Comparison of ENCODE assay signal across 8 cellular contexts in the genomic region with DNA sequence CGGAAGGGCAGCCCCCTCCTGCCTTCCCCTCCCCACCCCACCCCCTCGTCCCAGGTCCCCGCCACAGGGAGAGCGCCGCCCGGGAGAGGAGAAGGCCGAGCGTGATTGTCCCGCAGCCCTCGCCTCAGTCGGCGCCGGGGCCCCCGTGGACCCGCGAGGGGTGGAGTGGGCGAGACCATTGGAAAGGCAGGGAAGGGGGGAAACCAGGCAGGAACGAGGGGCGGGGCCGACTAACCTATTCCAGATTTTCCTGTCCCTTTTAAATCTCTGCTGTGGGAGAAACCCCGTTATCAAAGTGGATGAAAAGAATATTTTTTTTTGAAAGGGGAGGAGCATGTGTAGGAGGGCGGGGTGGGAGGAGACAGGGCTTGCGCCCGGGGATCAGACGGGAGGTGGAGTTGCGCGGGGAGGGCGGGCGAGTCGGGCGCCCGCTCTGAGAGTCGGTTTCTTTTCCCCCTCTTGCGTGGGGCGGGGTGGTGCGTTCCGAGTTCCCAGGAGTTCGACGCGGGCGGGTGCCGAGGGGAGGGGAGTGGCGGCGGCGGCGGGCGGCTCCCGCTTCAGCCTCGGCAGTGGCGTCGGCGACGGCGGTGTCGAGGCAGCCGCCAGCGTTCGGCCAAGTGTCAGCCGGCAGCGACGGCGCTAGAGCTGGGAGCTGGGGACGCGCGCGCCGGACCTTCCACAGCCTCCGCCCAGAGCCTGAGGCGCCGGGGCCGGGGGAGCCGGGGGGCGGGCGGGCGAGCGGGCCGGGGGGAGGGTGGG. TPM values are rescaled to one million over a fixed set of nuclear protein-coding genes. Genes with fewer than 3 reads are reported as not detected.
DNase-seq lines count a peak whose midpoint lies in the region; ATAC-seq and TF ChIP-seq lines count a peak whose summit lies in the region.

A gene with protein sequence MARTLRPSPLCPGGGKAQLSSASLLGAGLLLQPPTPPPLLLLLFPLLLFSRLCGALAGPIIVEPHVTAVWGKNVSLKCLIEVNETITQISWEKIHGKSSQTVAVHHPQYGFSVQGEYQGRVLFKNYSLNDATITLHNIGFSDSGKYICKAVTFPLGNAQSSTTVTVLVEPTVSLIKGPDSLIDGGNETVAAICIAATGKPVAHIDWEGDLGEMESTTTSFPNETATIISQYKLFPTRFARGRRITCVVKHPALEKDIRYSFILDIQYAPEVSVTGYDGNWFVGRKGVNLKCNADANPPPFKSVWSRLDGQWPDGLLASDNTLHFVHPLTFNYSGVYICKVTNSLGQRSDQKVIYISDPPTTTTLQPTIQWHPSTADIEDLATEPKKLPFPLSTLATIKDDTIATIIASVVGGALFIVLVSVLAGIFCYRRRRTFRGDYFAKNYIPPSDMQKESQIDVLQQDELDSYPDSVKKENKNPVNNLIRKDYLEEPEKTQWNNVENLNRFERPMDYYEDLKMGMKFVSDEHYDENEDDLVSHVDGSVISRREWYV (plus strand): TSS at position 560 of the 759 bp plus-strand sequence. CDS start 202 bp downstream, outside the sequence.

- H3K79me2 ChIP-seq in KMS-11 (ENCODE audit: insufficient read depth, low read depth): peaks cover 10% of the 10 kb centered on the region; the same call in 1 of the 2 replicates

- no peaks in the 10 kb centered on the region for H3K27me3 ChIP-seq in KMS-11 (ENCODE audit: insufficient read depth, low read depth)
- no peaks in the 10 kb centered on the region for H3K27me3 ChIP-seq in ascending aorta
- no peaks in the 10 kb centered on the region for H3K27me3 ChIP-seq in left ventricle myocardium inferior (ENCODE audit: low read depth)
- no peaks in the 10 kb centered on the region for H3K27me3 ChIP-seq in thyroid gland

- TF ChIP-seq CTCF in KMS-11 (conservative IDR thresholded peaks at IDR 0.05; ENCODE audit: low read depth, low read length) (no peak), ascending aorta (IDR thresholded peaks at IDR 0.05) (no peak), left ventricle myocardium inferior (IDR thresholded peaks at IDR 0.05; ENCODE audit: borderline replicate concordance) (no peak), thyroid gland (IDR thresholded peaks at IDR 0.05) (no peak)

- H3K27me3 Mint-ChIP-seq in T-helper 17 cell: peaks cover 18% of the 10 kb centered on the region

- peak within 1 kb of the TSS; percentile 74 for H3K9ac ChIP-seq in KMS-11

- H3K27ac Mint-ChIP-seq in T-helper 17 cell: peak within 1 kb of the TSS; percentile 97

- peak within 1 kb of the TSS; percentile 78 for H3K4me3 ChIP-seq in KMS-11 (IDR thresholded peaks at IDR 0.05; ENCODE audit: insufficient read depth, low read depth, low read length)
- H3K4me3 ChIP-seq in ascending aorta: peak within 1 kb of the TSS; percentile 95
- H3K4me3 ChIP-seq in left ventricle myocardium inferior: peak within 1 kb of the TSS; percentile 83
- peak within 1 kb of the TSS; percentile 78 to 96 (median 88) for H3K4me3 ChIP-seq in thyroid gland (replicated peaks in 1 of 3)

- peak within 1 kb of the TSS; percentile 97 for H3K4me3 Mint-ChIP-seq in T-helper 17 cell

- peak; percentile 77 for ATAC-seq in GM21529 (IDR thresholded peaks at IDR 0.05; ENCODE audit: unreplicated experiment)
- peak; percentile 94 for ATAC-seq in T-helper 17 cell

- H3K36me3 ChIP-seq in KMS-11 (ENCODE audit: insufficient read depth): no peaks in the 10 kb centered on the region
- no peaks in the 10 kb centered on the region for H3K36me3 ChIP-seq in ascending aorta
- H3K36me3 ChIP-seq in left ventricle myocardium inferior: no peaks in the 10 kb centered on the region
- H3K36me3 ChIP-seq in thyroid gland: no peaks in the 10 kb centered on the region

- peak within 1 kb of the TSS; percentile 54; the same call in 1 of the 2 replicates for H3K27ac ChIP-seq in KMS-11
- peak within 1 kb of the TSS; percentile 94 to 98 for H3K27ac ChIP-seq in ascending aorta
- peak within 1 kb of the TSS; percentile 87 for H3K27ac ChIP-seq in left ventricle myocardium inferior (replicated peaks)
- peak within 1 kb of the TSS; percentile 84 to 91 (median 84) for H3K27ac ChIP-seq in thyroid gland

- peak within 1 kb of the TSS; percentile 91 for H2AFZ ChIP-seq in KMS-11 (ENCODE audit: low read depth)

- peak within 1 kb of the TSS; percentile 76 for H3K4me2 ChIP-seq in KMS-11

- DNase-seq in D341Med (ENCODE audit: low spot score) (peak; percentile 84), T-helper 17 cell (peak; percentile 76 to 87 (median 81)), ascending aorta (ENCODE audit: low spot score in 2 of 2) (peak; percentile 67 to 96), left ventricle myocardium inferior (peak; percentile 93), pons (ENCODE audit: low spot score) (peak; percentile 91), thyroid gland (peak; percentile 96 to 97)

- H3K9me3 ChIP-seq in T-helper 17 cell (ENCODE audit: control insufficient read depth, low read length, poor library complexity, severe bottlenecking) (no peaks in the 10 kb centered on the region), ascending aorta (no peaks in the 10 kb centered on the region), left ventricle myocardium inferior (replicated peaks) (no peaks in the 10 kb centered on the region), thyroid gland (no peaks in the 10 kb centered on the region)

- peaks cover 2% of the 10 kb centered on the region for H3K36me3 Mint-ChIP-seq in T-helper 17 cell (ENCODE audit: low read depth)

- H4K20me1 ChIP-seq in KMS-11 (ENCODE audit: insufficient read depth): no peaks in the 10 kb centered on the region

- H3K4me1 ChIP-seq in KMS-11 (ENCODE audit: low read depth, poor library complexity, severe bottlenecking) (peaks cover 22% of the 10 kb centered on the region), ascending aorta (peaks cover 0 to 6% of the 10 kb centered on the region in 2 donors), left ventricle myocardium inferior (peaks cover 45% of the 10 kb centered on the region), thyroid gland (peaks cover 16 to 19% of the 10 kb centered on the region in 2 donors)

- WGBS in thyroid gland, 2 donors: 1% methylated on average over 19 to 34 of the region's 77 CpGs

- peaks cover 38% of the 10 kb centered on the region for H3K4me1 Mint-ChIP-seq in T-helper 17 cell

- intact Hi-C loops in ascending aorta (cut with DNase I): loop anchor here (2.0 to 10.0 kb wide), 5 partner anchors 659 to 1537 kb away; no protein-coding TSS in a partner anchor
- intact Hi-C loops in left ventricle myocardium inferior (cut with micrococcal nuclease): no loop called here
- intact Hi-C loops in thyroid gland (cut with DNase I): loop anchor here (10.0 kb wide), 1 partner anchor 183 kb away; no protein-coding TSS in a partner anchor

- peak; percentile 32 to 88 for TF ChIP-seq POLR2A in thyroid gland (IDR thresholded peaks at IDR 0.05)

RNA-seq across cellular contexts. Expression of the gene that starts here (rescaled TPM):
- total RNA-seq in T-helper 17 cell: 1 to 10 TPM; 6.3 to 6.4 TPM
- 104 TPM for total RNA-seq in ascending aorta
- total RNA-seq in left ventricle myocardium inferior: 7.6 TPM
- total RNA-seq in thyroid gland: 10 to 100 TPM; 60.3 to 95.4 (median 87.7) TPM

Comparison
In these comparisons a context has a peak if more than half of its experiments do, and no peak if none do; other contexts are left out.
1. Peak in every context shown above with its lines: DNase-seq, ATAC-seq, H3K4me3 ChIP-seq and H3K27ac ChIP-seq.